ENCODE assay signal across 1 cellular context in the genomic region with DNA sequence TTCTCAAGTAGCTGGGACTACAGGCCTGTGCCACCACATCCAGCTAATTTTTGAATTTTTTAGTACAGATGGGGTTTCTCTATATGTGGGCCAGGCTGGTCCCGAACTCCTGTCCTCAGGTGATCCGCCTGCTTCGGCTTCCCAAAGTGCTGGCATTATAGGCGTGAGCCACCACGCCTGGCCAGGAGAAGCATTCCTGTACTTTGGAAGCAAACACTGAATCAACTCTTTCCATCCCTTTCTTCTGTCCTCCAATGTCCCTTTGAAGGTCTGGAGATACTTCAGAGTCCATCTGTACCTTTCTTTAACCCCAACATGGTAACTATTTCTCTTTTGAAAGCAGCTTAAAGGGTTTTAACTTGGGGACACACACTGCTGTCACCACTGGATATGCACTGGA.
TF ChIP-seq lines count a peak whose summit lies in the region.

No MANE protein-coding gene starts in this region.

TF ChIP-seq in HepG2, 621 proteins besides CTCF, POLR2A, EP300 and RAD21 (continues in another document):
- TF ChIP-seq MZF1 (CRISPR knock-in tag; IDR thresholded peaks at IDR 0.05; ENCODE audit: borderline replicate concordance): no peak
- peak; percentile 41; the same call in 1 of the 2 replicates for TF ChIP-seq ZNF614 (CRISPR knock-in tag; IDR thresholded peaks at IDR 0.05; ENCODE audit: borderline replicate concordance)
- no peak for TF ChIP-seq TGIF2 (CRISPR knock-in tag; IDR thresholded peaks at IDR 0.05)
- TF ChIP-seq TCF7 (IDR thresholded peaks at IDR 0.05; ENCODE audit: low read depth): peak; percentile 80; the same call in 1 of the 2 replicates
- TF ChIP-seq ESRRA (CRISPR knock-in tag; IDR thresholded peaks at IDR 0.05; ENCODE audit: low read depth): 0 out of 2 replicates have a peak, but pooled peaks have one; percentile 20
- TF ChIP-seq MYNN (CRISPR knock-in tag; IDR thresholded peaks at IDR 0.05; ENCODE audit: low read depth): no peak
- TF ChIP-seq, protein P1, sequence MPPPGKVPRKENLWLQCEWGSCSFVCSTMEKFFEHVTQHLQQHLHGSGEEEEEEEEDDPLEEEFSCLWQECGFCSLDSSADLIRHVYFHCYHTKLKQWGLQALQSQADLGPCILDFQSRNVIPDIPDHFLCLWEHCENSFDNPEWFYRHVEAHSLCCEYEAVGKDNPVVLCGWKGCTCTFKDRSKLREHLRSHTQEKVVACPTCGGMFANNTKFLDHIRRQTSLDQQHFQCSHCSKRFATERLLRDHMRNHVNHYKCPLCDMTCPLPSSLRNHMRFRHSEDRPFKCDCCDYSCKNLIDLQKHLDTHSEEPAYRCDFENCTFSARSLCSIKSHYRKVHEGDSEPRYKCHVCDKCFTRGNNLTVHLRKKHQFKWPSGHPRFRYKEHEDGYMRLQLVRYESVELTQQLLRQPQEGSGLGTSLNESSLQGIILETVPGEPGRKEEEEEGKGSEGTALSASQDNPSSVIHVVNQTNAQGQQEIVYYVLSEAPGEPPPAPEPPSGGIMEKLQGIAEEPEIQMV (CRISPR knock-in tag; IDR thresholded peaks at IDR 0.05; ENCODE audit: low read depth): no peak
- TF ChIP-seq FOXA1 (IDR thresholded peaks at IDR 0.05): no peak
- peak; percentile 35; the same call in 1 of the 2 replicates for TF ChIP-seq FOXA1 (CRISPR knock-in tag; IDR thresholded peaks at IDR 0.05)
- no peak for TF ChIP-seq TOE1 (CRISPR knock-in tag; IDR thresholded peaks at IDR 0.05)
- no peak for TF ChIP-seq MXI1 (IDR thresholded peaks at IDR 0.05; ENCODE audit: borderline replicate concordance, low read depth, low read length)
- 0 out of 2 replicates have a peak, but pooled peaks have one; percentile 46 for TF ChIP-seq NCOA2 (CRISPR knock-in tag; IDR thresholded peaks at IDR 0.05)
- no peak for TF ChIP-seq ZNF138 (CRISPR knock-in tag; IDR thresholded peaks at IDR 0.05; ENCODE audit: low read depth)
- TF ChIP-seq NR1H2 (CRISPR knock-in tag; IDR thresholded peaks at IDR 0.05; ENCODE audit: borderline replicate concordance, low read depth): no peak
- TF ChIP-seq ZKSCAN8 (CRISPR knock-in tag; IDR thresholded peaks at IDR 0.05; ENCODE audit: borderline replicate concordance): 0 out of 2 replicates have a peak, but pooled peaks have one; percentile 44
- TF ChIP-seq FOXA3 (CRISPR knock-in tag; IDR thresholded peaks at IDR 0.05): 0 out of 2 replicates have a peak, but pooled peaks have one; percentile 59
- TF ChIP-seq MED1 (CRISPR knock-in tag; IDR thresholded peaks at IDR 0.05): peak; percentile 33
- no peak for TF ChIP-seq ZNF225 (CRISPR knock-in tag; IDR thresholded peaks at IDR 0.05)
- no peak for TF ChIP-seq RBM39 (IDR thresholded peaks at IDR 0.05; ENCODE audit: low read depth, low read length, poor library complexity, severe bottlenecking)
- TF ChIP-seq, protein P2, sequence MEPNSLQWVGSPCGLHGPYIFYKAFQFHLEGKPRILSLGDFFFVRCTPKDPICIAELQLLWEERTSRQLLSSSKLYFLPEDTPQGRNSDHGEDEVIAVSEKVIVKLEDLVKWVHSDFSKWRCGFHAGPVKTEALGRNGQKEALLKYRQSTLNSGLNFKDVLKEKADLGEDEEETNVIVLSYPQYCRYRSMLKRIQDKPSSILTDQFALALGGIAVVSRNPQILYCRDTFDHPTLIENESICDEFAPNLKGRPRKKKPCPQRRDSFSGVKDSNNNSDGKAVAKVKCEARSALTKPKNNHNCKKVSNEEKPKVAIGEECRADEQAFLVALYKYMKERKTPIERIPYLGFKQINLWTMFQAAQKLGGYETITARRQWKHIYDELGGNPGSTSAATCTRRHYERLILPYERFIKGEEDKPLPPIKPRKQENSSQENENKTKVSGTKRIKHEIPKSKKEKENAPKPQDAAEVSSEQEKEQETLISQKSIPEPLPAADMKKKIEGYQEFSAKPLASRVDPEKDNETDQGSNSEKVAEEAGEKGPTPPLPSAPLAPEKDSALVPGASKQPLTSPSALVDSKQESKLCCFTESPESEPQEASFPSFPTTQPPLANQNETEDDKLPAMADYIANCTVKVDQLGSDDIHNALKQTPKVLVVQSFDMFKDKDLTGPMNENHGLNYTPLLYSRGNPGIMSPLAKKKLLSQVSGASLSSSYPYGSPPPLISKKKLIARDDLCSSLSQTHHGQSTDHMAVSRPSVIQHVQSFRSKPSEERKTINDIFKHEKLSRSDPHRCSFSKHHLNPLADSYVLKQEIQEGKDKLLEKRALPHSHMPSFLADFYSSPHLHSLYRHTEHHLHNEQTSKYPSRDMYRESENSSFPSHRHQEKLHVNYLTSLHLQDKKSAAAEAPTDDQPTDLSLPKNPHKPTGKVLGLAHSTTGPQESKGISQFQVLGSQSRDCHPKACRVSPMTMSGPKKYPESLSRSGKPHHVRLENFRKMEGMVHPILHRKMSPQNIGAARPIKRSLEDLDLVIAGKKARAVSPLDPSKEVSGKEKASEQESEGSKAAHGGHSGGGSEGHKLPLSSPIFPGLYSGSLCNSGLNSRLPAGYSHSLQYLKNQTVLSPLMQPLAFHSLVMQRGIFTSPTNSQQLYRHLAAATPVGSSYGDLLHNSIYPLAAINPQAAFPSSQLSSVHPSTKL (CRISPR knock-in tag; IDR thresholded peaks at IDR 0.05): peak; percentile 83
- TF ChIP-seq, protein P3, sequence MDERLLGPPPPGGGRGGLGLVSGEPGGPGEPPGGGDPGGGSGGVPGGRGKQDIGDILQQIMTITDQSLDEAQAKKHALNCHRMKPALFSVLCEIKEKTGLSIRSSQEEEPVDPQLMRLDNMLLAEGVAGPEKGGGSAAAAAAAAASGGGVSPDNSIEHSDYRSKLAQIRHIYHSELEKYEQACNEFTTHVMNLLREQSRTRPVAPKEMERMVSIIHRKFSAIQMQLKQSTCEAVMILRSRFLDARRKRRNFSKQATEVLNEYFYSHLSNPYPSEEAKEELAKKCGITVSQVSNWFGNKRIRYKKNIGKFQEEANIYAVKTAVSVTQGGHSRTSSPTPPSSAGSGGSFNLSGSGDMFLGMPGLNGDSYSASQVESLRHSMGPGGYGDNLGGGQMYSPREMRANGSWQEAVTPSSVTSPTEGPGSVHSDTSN (CRISPR knock-in tag; IDR thresholded peaks at IDR 0.05): no peak
- 0 out of 4 replicates have a peak, but pooled peaks of 1 of the 2 experiments have one; percentile 22 for TF ChIP-seq NR2F1 (CRISPR knock-in tag; IDR thresholded peaks at IDR 0.05)
- no peak for TF ChIP-seq ZNF737 (CRISPR knock-in tag; IDR thresholded peaks at IDR 0.05; ENCODE audit: borderline replicate concordance)
- peak; percentile 83; the same call in 1 of the 2 replicates for TF ChIP-seq ZNF460 (CRISPR knock-in tag; IDR thresholded peaks at IDR 0.05; ENCODE audit: borderline replicate concordance)
- no peak for TF ChIP-seq ZNF878 (CRISPR knock-in tag; IDR thresholded peaks at IDR 0.05)
- TF ChIP-seq, protein P4, sequence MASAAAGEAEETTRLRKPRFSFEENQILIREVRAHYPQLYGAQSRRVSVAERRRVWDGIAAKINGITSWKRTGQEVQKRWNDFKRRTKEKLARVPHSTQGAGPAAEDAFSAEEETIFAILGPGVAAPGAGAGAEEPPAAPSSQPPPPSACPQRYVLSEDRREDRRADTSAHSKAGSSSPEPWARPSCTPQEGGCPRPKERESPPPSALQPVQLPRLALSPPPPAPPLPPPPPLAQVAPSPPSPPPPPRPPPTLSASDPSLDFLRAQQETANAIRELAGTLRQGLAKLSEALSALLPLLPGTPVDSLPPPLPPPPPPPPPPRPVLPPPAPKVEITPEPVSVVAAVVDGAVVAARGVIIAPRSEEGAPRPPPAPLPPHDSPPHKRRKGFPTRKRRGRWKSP (CRISPR knock-in tag; IDR thresholded peaks at IDR 0.05): no peak
- peak; percentile 87 for TF ChIP-seq HNF4A (CRISPR knock-in tag; IDR thresholded peaks at IDR 0.05)
- no peak for TF ChIP-seq ZNF567 (CRISPR knock-in tag; IDR thresholded peaks at IDR 0.05; ENCODE audit: borderline replicate concordance)
- TF ChIP-seq FOXJ3 (CRISPR knock-in tag; IDR thresholded peaks at IDR 0.05; ENCODE audit: borderline replicate concordance): 0 out of 2 replicates have a peak, but pooled peaks have one; percentile 69
- TF ChIP-seq MYC (CRISPR knock-in tag; IDR thresholded peaks at IDR 0.05; ENCODE audit: borderline replicate concordance): no peak
- TF ChIP-seq DPF2 (CRISPR knock-in tag; IDR thresholded peaks at IDR 0.05; ENCODE audit: borderline replicate concordance, low read depth): 0 out of 2 replicates have a peak, but pooled peaks have one; percentile 61
- TF ChIP-seq ZNF331 (CRISPR knock-in tag; IDR thresholded peaks at IDR 0.05): peak; percentile 47; the same call in 1 of the 2 replicates
- 0 out of 2 replicates have a peak, but pooled peaks have one; percentile 56 for TF ChIP-seq ZBTB20 (CRISPR knock-in tag; IDR thresholded peaks at IDR 0.05; ENCODE audit: borderline replicate concordance, low read depth)
- TF ChIP-seq BCL6 (CRISPR knock-in tag; IDR thresholded peaks at IDR 0.05): 0 out of 2 replicates have a peak, but pooled peaks have one; percentile 27
- 0 out of 2 replicates have a peak, but pooled peaks have one; percentile 39 for TF ChIP-seq ZNF12 (CRISPR knock-in tag; IDR thresholded peaks at IDR 0.05)
- TF ChIP-seq, protein P5, sequence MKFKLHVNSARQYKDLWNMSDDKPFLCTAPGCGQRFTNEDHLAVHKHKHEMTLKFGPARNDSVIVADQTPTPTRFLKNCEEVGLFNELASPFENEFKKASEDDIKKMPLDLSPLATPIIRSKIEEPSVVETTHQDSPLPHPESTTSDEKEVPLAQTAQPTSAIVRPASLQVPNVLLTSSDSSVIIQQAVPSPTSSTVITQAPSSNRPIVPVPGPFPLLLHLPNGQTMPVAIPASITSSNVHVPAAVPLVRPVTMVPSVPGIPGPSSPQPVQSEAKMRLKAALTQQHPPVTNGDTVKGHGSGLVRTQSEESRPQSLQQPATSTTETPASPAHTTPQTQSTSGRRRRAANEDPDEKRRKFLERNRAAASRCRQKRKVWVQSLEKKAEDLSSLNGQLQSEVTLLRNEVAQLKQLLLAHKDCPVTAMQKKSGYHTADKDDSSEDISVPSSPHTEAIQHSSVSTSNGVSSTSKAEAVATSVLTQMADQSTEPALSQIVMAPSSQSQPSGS (CRISPR knock-in tag; IDR thresholded peaks at IDR 0.05): no peak
- TF ChIP-seq RCOR2 (CRISPR knock-in tag; IDR thresholded peaks at IDR 0.05): peak; percentile 88
- TF ChIP-seq ETV5 (CRISPR knock-in tag; IDR thresholded peaks at IDR 0.05; ENCODE audit: borderline replicate concordance): 0 out of 2 replicates have a peak, but pooled peaks have one; percentile 18
- TF ChIP-seq ZNF562 (CRISPR knock-in tag; IDR thresholded peaks at IDR 0.05; ENCODE audit: borderline replicate concordance): no peak
- TF ChIP-seq, protein P6, sequence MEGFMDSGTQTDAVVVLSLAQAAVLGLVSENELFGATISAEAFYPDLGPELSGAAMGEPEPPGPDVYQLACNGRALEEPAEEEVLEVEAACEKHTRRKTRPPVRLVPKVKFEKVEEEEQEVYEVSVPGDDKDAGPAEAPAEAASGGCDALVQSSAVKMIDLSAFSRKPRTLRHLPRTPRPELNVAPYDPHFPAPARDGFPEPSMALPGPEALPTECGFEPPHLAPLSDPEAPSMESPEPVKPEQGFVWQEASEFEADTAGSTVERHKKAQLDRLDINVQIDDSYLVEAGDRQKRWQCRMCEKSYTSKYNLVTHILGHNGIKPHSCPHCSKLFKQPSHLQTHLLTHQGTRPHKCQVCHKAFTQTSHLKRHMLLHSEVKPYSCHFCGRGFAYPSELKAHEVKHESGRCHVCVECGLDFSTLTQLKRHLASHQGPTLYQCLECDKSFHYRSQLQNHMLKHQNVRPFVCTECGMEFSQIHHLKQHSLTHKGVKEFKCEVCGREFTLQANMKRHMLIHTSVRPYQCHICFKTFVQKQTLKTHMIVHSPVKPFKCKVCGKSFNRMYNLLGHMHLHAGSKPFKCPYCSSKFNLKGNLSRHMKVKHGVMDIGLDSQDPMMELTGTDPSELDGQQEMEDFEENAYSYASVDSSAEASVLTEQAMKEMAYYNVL (CRISPR knock-in tag; IDR thresholded peaks at IDR 0.05; ENCODE audit: borderline replicate concordance): peak; percentile 95; the same call in 1 of the 2 replicates
- TF ChIP-seq SAFB2 (CRISPR knock-in tag; IDR thresholded peaks at IDR 0.05; ENCODE audit: borderline replicate concordance, low read depth): no peak
- no peak for TF ChIP-seq MTA3 (CRISPR knock-in tag; IDR thresholded peaks at IDR 0.05)
- TF ChIP-seq, protein P7, sequence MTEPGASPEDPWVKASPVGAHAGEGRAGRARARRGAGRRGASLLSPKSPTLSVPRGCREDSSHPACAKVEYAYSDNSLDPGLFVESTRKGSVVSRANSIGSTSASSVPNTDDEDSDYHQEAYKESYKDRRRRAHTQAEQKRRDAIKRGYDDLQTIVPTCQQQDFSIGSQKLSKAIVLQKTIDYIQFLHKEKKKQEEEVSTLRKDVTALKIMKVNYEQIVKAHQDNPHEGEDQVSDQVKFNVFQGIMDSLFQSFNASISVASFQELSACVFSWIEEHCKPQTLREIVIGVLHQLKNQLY (CRISPR knock-in tag; IDR thresholded peaks at IDR 0.05): no peak
- TF ChIP-seq HOXD1 (CRISPR knock-in tag; IDR thresholded peaks at IDR 0.05): no peak
- TF ChIP-seq, protein P8, sequence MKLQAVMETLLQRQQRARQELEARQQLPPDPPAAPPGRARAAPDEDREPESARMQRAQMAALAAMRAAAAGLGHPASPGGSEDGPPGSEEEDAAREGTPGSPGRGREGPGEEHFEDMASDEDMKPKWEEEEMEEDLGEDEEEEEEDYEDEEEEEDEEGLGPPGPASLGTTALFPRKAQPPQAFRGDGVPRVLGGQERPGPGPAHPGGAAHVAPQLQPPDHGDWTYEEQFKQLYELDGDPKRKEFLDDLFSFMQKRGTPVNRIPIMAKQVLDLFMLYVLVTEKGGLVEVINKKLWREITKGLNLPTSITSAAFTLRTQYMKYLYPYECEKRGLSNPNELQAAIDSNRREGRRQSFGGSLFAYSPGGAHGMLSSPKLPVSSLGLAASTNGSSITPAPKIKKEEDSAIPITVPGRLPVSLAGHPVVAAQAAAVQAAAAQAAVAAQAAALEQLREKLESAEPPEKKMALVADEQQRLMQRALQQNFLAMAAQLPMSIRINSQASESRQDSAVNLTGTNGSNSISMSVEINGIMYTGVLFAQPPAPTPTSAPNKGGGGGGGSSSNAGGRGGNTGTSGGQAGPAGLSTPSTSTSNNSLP (IDR thresholded peaks at IDR 0.05; ENCODE audit: low read depth, low read length): no peak
- TF ChIP-seq RXRB (CRISPR knock-in tag; IDR thresholded peaks at IDR 0.05; ENCODE audit: borderline replicate concordance): peak; percentile 41; the same call in 1 of the 2 replicates
- 0 out of 2 replicates have a peak, but pooled peaks have one; percentile 22 for TF ChIP-seq SIN3B (IDR thresholded peaks at IDR 0.05; ENCODE audit: low read length)
